In genomic region chr17:50347087-50347893, GRCh38 we compare ENCODE assay signal across 8 cellular contexts. TPM values are rescaled to one million over a fixed set of nuclear protein-coding genes. Genes with fewer than 3 reads are reported as not detected.
DNase-seq lines count a peak whose midpoint lies in the region; ATAC-seq and TF ChIP-seq lines count a peak whose summit lies in the region.

No MANE protein-coding gene starts in this region.

- H3K36me3 ChIP-seq in ascending aorta, result peaks cover 0 to 3% of the 10 kb centered on the region in 2 donors
- no peaks in the 10 kb centered on the region for H3K36me3 ChIP-seq in left lung
- H3K36me3 ChIP-seq in thymus (ENCODE audit: control insufficient read depth, insufficient read depth), result peaks cover 4% of the 10 kb centered on the region

- no peaks in the 10 kb centered on the region for H3K27me3 Mint-ChIP-seq in T-helper 1 cell treated with Interleukin-12 subunit alpha and Interleukin-12 subunit beta and Interleukin-4 antibody, amounts not matched to agents 30 μg/mL and 1 μg/mL, for 36 hours (ENCODE audit: low read depth)

- peak overlapping the region; percentile 88 for H3K4me3 Mint-ChIP-seq in T-helper 1 cell treated with Interleukin-12 subunit alpha and Interleukin-12 subunit beta and Interleukin-4 antibody, amounts not matched to agents 30 μg/mL and 1 μg/mL, for 36 hours

- no peaks in the 10 kb centered on the region for H3K9me3 Mint-ChIP-seq in T-helper 1 cell treated with Interleukin-12 subunit alpha and Interleukin-12 subunit beta and Interleukin-4 antibody, amounts not matched to agents 30 μg/mL and 1 μg/mL, for 36 hours

- DNase-seq in T-helper 1 cell, result no peak
- no peak for DNase-seq in ascending aorta (ENCODE audit: low spot score in 2 of 2)
- peak in 1 of 2 donors; percentile 33 for DNase-seq in left lung
- no peak for DNase-seq in NK-92 (lab: John Stamatoyannopoulos, UW; ENCODE audit: unreplicated experiment)
- no peak for DNase-seq in SW480 (ENCODE audit: low spot score)

- TF ChIP-seq CTCF in ascending aorta (IDR thresholded peaks at IDR 0.05) (no peak), left lung (IDR thresholded peaks at IDR 0.05) (no peak)

- no peak for ATAC-seq in left lung
- ATAC-seq in HG02678 (IDR thresholded peaks at IDR 0.05; ENCODE audit: unreplicated experiment), result no peak

- H3K27ac Mint-ChIP-seq in T-helper 1 cell treated with Interleukin-12 subunit alpha and Interleukin-12 subunit beta and Interleukin-4 antibody, amounts not matched to agents 30 μg/mL and 1 μg/mL, for 36 hours, result peak overlapping the region; percentile 26

- peaks cover 2% of the 10 kb centered on the region for H3K36me3 Mint-ChIP-seq in T-helper 1 cell treated with Interleukin-12 subunit alpha and Interleukin-12 subunit beta and Interleukin-4 antibody, amounts not matched to agents 30 μg/mL and 1 μg/mL, for 36 hours (ENCODE audit: low read depth)

- H3K4me1 ChIP-seq in ascending aorta, result peaks cover 7 to 15% of the 10 kb centered on the region in 2 donors
- H3K4me1 ChIP-seq in left lung, result peaks cover 15 to 34% of the 10 kb centered on the region in 2 donors
- peaks cover 8% of the 10 kb centered on the region for H3K4me1 ChIP-seq in thymus (ENCODE audit: control insufficient read depth, insufficient read depth, low read length)

- H3K27ac ChIP-seq in ascending aorta (peak overlapping the region in 1 of 2 donors; percentile 11), left lung (peak overlapping the region in 1 of 2 donors; percentile 1), thymus (ENCODE audit: low read depth) (no peak overlapping the region)

- WGBS in thymus, result 67% methylated on average over 19 of the region's 19 CpGs

- H3K9me3 ChIP-seq in ascending aorta (no peaks in the 10 kb centered on the region), left lung (no peaks in the 10 kb centered on the region), thymus (ENCODE audit: control insufficient read depth) (no peaks in the 10 kb centered on the region)

- H3K4me3 ChIP-seq in ascending aorta (peak overlapping the region; percentile 83 to 98), left lung (peak overlapping the region; percentile 67), thymus (ENCODE audit: low read length) (peak overlapping the region; percentile 93)

- H3K27me3 ChIP-seq in ascending aorta (no peaks in the 10 kb centered on the region), left lung (no peaks in the 10 kb centered on the region), thymus (ENCODE audit: control insufficient read depth, insufficient read depth) (no peaks in the 10 kb centered on the region)

- intact Hi-C loops in ascending aorta (cut with DNase I) (loop anchor here (2.0 kb wide), 1 partner anchor 26 kb away; the partner anchor contains the start of genes EME1 and MRPL27), left lung (cut with DNase I) (no loop called here)

- H3K4me1 Mint-ChIP-seq in T-helper 1 cell treated with Interleukin-12 subunit alpha and Interleukin-12 subunit beta and Interleukin-4 antibody, amounts not matched to agents 30 μg/mL and 1 μg/mL, for 36 hours (ENCODE audit: low read depth), result peaks cover 29% of the 10 kb centered on the region

RNA-seq across cellular contexts. Expression of gene XYLT2, which starts 1.4 kb away (rescaled TPM):
- total RNA-seq in ascending aorta (51.3 TPM), left lung (10 to 100 TPM; 19.6 to 24.3 TPM)
- polyA plus RNA-seq in thymus, result 19.5 TPM

RNA-seq across cellular contexts. Expression of gene MRPL27, which starts 25.7 kb away (rescaled TPM):
- total RNA-seq in ascending aorta (28.9 TPM), left lung (10 to 100 TPM; 52.5 to 53.8 TPM)
- 85.9 TPM for polyA plus RNA-seq in thymus

RNA-seq across cellular contexts. Expression of gene EME1, which starts 25.7 kb away (rescaled TPM):
- not detected for total RNA-seq in ascending aorta
- 1 to 10 TPM; 2.6 to 3.8 TPM for total RNA-seq in left lung
- 1.4 TPM for polyA plus RNA-seq in thymus

RNA-seq across cellular contexts. Expression of gene LRRC59, which starts 50.0 kb away (rescaled TPM):
- total RNA-seq in ascending aorta (91.9 TPM), left lung (100 to 1,000 TPM; 102 to 151 TPM)
- polyA plus RNA-seq in thymus, result 27.8 TPM
